Comparison of ENCODE assay signal across 1 cellular context in the genomic region with DNA sequence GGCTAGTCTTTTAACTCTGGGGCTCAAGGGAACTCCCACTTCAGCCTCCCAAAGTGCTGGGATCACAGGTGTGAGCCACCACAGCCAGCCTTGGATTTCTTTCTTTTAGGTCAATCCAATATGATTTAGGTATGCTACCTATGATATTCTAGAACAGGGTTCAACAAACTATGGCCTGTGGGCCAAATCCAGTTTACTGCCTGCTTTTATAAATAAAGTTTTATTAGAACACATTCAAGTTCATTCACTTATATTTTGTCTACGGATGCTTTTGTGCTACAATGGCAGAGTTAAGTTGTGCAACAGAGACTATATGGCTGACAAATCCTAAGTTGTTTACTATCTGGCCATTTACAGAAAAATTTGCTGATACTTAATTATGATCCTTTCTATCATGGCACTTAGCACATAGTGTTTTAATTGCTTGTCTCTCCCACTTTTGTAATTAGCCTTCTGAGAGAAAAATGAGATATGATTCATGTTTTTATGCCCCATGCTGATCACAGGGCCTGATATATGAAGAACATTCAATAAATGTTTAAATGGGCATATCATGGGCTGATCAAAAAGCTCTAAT.
TF ChIP-seq lines count a peak whose summit lies in the region.

No MANE protein-coding gene starts in this region.

TF ChIP-seq in K562, 482 proteins besides CTCF, POLR2A, EP300 and RAD21 (continued from another document):
- TF ChIP-seq, protein P1, sequence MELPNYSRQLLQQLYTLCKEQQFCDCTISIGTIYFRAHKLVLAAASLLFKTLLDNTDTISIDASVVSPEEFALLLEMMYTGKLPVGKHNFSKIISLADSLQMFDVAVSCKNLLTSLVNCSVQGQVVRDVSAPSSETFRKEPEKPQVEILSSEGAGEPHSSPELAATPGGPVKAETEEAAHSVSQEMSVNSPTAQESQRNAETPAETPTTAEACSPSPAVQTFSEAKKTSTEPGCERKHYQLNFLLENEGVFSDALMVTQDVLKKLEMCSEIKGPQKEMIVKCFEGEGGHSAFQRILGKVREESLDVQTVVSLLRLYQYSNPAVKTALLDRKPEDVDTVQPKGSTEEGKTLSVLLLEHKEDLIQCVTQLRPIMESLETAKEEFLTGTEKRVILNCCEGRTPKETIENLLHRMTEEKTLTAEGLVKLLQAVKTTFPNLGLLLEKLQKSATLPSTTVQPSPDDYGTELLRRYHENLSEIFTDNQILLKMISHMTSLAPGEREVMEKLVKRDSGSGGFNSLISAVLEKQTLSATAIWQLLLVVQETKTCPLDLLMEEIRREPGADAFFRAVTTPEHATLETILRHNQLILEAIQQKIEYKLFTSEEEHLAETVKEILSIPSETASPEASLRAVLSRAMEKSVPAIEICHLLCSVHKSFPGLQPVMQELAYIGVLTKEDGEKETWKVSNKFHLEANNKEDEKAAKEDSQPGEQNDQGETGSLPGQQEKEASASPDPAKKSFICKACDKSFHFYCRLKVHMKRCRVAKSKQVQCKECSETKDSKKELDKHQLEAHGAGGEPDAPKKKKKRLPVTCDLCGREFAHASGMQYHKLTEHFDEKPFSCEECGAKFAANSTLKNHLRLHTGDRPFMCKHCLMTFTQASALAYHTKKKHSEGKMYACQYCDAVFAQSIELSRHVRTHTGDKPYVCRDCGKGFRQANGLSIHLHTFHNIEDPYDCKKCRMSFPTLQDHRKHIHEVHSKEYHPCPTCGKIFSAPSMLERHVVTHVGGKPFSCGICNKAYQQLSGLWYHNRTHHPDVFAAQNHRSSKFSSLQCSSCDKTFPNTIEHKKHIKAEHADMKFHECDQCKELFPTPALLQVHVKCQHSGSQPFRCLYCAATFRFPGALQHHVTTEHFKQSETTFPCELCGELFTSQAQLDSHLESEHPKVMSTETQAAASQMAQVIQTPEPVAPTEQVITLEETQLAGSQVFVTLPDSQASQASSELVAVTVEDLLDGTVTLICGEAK (IDR thresholded peaks at IDR 0.05), result peak; percentile 99
- TF ChIP-seq, protein P1 (CRISPR knock-in tag; IDR thresholded peaks at IDR 0.05), result peak; percentile 96
- TF ChIP-seq ZFP30 (CRISPR knock-in tag; IDR thresholded peaks at IDR 0.05; ENCODE audit: borderline replicate concordance) (no peak), MAFG (tag; conservative IDR thresholded peaks at IDR 0.05) (peak; percentile 47; the same call in 1 of the 2 replicates), FOXM1 (IDR thresholded peaks at IDR 0.05; ENCODE audit: low read depth) (no peak), FOXM1 (CRISPR knock-in tag; IDR thresholded peaks at IDR 0.05; ENCODE audit: low read depth) (no peak), ZKSCAN8 (CRISPR knock-in tag; IDR thresholded peaks at IDR 0.05) (no peak), GATAD2B (IDR thresholded peaks at IDR 0.05; ENCODE audit: borderline replicate concordance) (0 out of 2 replicates have a peak, but pooled peaks have one; percentile 61), NFIX (CRISPR knock-in tag; IDR thresholded peaks at IDR 0.05; ENCODE audit: low read depth) (no peak), ZNF316 (IDR thresholded peaks at IDR 0.05) (peak; percentile 79), EP400 (IDR thresholded peaks at IDR 0.05) (0 out of 2 replicates have a peak, but pooled peaks have one; percentile 2), GABPA (tag; conservative IDR thresholded peaks at IDR 0.05; ENCODE audit: low read depth) (no peak), ZNF75A (CRISPR knock-in tag; IDR thresholded peaks at IDR 0.05) (no peak), MEIS2 (IDR thresholded peaks at IDR 0.05; ENCODE audit: partially characterized antibody) (peak; percentile 3), CEBPB (tag; IDR thresholded peaks at IDR 0.05) (peak; percentile 23; the same call in 1 of the 2 replicates), C11orf30 (IDR thresholded peaks at IDR 0.05; ENCODE audit: low read depth) (peak; percentile 71)
- TF ChIP-seq, protein P2, sequence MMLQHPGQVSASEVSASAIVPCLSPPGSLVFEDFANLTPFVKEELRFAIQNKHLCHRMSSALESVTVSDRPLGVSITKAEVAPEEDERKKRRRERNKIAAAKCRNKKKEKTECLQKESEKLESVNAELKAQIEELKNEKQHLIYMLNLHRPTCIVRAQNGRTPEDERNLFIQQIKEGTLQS (IDR thresholded peaks at IDR 0.05), result no peak
- TF ChIP-seq, protein P2 (CRISPR knock-in tag; conservative IDR thresholded peaks at IDR 0.05), result 0 out of 2 replicates have a peak, but pooled peaks have one; percentile 0
- TF ChIP-seq, protein P3, sequence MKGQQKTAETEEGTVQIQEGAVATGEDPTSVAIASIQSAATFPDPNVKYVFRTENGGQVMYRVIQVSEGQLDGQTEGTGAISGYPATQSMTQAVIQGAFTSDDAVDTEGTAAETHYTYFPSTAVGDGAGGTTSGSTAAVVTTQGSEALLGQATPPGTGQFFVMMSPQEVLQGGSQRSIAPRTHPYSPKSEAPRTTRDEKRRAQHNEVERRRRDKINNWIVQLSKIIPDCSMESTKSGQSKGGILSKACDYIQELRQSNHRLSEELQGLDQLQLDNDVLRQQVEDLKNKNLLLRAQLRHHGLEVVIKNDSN (CRISPR knock-in tag; IDR thresholded peaks at IDR 0.05), result no peak
- TF ChIP-seq, protein P4, sequence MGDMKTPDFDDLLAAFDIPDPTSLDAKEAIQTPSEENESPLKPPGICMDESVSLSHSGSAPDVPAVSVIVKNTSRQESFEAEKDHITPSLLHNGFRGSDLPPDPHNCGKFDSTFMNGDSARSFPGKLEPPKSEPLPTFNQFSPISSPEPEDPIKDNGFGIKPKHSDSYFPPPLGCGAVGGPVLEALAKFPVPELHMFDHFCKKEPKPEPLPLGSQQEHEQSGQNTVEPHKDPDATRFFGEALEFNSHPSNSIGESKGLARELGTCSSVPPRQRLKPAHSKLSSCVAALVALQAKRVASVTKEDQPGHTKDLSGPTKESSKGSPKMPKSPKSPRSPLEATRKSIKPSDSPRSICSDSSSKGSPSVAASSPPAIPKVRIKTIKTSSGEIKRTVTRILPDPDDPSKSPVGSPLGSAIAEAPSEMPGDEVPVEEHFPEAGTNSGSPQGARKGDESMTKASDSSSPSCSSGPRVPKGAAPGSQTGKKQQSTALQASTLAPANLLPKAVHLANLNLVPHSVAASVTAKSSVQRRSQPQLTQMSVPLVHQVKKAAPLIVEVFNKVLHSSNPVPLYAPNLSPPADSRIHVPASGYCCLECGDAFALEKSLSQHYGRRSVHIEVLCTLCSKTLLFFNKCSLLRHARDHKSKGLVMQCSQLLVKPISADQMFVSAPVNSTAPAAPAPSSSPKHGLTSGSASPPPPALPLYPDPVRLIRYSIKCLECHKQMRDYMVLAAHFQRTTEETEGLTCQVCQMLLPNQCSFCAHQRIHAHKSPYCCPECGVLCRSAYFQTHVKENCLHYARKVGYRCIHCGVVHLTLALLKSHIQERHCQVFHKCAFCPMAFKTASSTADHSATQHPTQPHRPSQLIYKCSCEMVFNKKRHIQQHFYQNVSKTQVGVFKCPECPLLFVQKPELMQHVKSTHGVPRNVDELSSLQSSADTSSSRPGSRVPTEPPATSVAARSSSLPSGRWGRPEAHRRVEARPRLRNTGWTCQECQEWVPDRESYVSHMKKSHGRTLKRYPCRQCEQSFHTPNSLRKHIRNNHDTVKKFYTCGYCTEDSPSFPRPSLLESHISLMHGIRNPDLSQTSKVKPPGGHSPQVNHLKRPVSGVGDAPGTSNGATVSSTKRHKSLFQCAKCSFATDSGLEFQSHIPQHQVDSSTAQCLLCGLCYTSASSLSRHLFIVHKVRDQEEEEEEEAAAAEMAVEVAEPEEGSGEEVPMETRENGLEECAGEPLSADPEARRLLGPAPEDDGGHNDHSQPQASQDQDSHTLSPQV (IDR thresholded peaks at IDR 0.05), result 0 out of 2 replicates have a peak, but pooled peaks have one; percentile 14
- TF ChIP-seq, protein P5, sequence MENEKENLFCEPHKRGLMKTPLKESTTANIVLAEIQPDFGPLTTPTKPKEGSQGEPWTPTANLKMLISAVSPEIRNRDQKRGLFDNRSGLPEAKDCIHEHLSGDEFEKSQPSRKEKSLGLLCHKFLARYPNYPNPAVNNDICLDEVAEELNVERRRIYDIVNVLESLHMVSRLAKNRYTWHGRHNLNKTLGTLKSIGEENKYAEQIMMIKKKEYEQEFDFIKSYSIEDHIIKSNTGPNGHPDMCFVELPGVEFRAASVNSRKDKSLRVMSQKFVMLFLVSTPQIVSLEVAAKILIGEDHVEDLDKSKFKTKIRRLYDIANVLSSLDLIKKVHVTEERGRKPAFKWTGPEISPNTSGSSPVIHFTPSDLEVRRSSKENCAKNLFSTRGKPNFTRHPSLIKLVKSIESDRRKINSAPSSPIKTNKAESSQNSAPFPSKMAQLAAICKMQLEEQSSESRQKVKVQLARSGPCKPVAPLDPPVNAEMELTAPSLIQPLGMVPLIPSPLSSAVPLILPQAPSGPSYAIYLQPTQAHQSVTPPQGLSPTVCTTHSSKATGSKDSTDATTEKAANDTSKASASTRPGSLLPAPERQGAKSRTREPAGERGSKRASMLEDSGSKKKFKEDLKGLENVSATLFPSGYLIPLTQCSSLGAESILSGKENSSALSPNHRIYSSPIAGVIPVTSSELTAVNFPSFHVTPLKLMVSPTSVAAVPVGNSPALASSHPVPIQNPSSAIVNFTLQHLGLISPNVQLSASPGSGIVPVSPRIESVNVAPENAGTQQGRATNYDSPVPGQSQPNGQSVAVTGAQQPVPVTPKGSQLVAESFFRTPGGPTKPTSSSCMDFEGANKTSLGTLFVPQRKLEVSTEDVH (IDR thresholded peaks at IDR 0.05; ENCODE audit: low read depth, partially characterized antibody), result no peak
